ENCODE assay signal across 9 cellular contexts in the genomic region with DNA sequence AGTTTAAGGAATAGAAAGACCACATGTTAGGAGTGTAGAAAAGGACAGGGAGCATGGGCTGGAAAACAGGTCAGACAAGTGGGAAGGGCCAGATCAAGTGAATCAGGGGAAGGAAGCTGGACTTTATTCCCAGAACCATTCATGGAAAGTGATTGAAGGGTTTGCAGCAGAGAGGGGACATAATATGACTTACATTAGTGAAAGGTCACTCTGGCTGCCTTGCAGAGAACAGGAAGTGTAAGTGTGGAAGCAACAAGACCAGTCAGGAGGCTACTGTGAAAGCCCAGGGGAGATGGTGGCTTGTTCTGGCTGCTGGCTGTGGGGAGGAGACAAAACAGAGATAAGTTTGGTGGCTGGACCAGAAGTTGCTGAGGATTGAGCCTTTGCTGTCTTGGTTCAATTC.
DNase-seq lines count a peak whose midpoint lies in the region; ATAC-seq, FAIRE-seq and TF ChIP-seq lines count a peak whose summit lies in the region.
"Had no signal": no experiment of that assay in that cellular context is flagged by ENCODE, and none has a peak within 500 bp of the region (broad histone marks: within the 10 kb centered on the region; RNA-seq: fewer than 3 reads in every experiment).

No MANE protein-coding gene starts in this region.

- no peak overlapping the region for H2BK20ac ChIP-seq in H9 (ENCODE audit: low read depth, low read length, poor library complexity, severe bottlenecking)

- H2AK5ac ChIP-seq in H9 (ENCODE audit: insufficient read length, low read length): no peak overlapping the region

- no peaks in the 10 kb centered on the region for H3K79me2 ChIP-seq in HepG2 (ENCODE audit: insufficient read depth, low read length)
- H3K79me2 ChIP-seq in H9 (ENCODE audit: insufficient read depth, low read length): no peaks in the 10 kb centered on the region

- H3K36me3 ChIP-seq in RWPE2 (ENCODE audit: low read depth) (no peaks in the 10 kb centered on the region), HepG2 (replicated peaks in 1 of 2; ENCODE audit: control insufficient read depth in 1 of 2, insufficient read depth in 2 of 2, low read length in 2 of 2) (no peaks in the 10 kb centered on the region)

- no peak overlapping the region for H4K5ac ChIP-seq in H9 (ENCODE audit: insufficient read length, low read depth, low read length)

- H3K27me3 Mint-ChIP-seq in H9 (ENCODE audit: low read depth): peaks cover 2% of the 10 kb centered on the region; the same call in 1 of the 2 replicates

- no TSS peak for BruUV-seq in HepG2 (replicated peaks; lab: Mats Ljungman, UMichigan)

- H3T11ph ChIP-seq in H9 (ENCODE audit: low read length): no peak overlapping the region

- POLR2A ChIA-PET in HepG2 (lab: Yijun Ruan, JAX): interaction anchor here (0.5 to 2.4 kb wide), 6 partner anchors 14 to 213 kb away, joined by 3 to 21 read pairs (median 7); partner anchors contain the start of gene ARF6

- H3K23me2 ChIP-seq in H9 (ENCODE audit: insufficient read length, low read depth, low read length, poor library complexity, severe bottlenecking): no peaks in the 10 kb centered on the region

- H3K4me3 Mint-ChIP-seq in H9: no peak overlapping the region

- intact Hi-C loops in HepG2 (cut with micrococcal nuclease; ENCODE audit: unreplicated experiment): loop anchor here (2.0 to 10.0 kb wide), 2 partner anchors 14 to 58 kb away; no protein-coding TSS in a partner anchor

- H3K27ac Mint-ChIP-seq in H9: no peak overlapping the region; a peak in 1 of 7 replicates

- no peak overlapping the region for H3K18ac ChIP-seq in H9 (ENCODE audit: insufficient read length, low read depth, low read length)

- H2AFZ ChIP-seq in HepG2 (ENCODE audit: low read length): peak overlapping the region; percentile 97
- no peak overlapping the region for H2AFZ ChIP-seq in H9 (ENCODE audit: low read length)

- CTCF ChIA-PET in HepG2 (lab: Yijun Ruan, JAX; ENCODE audit: low intra/inter-chr PET ratio, low total read pairs): no interaction called here

- no peak overlapping the region for H3K23ac ChIP-seq in H9 (ENCODE audit: insufficient read length, low read depth, low read length)

- H3K4me1 Mint-ChIP-seq in H9: peaks cover 5 to 13% of the 10 kb centered on the region in 2 experiments

- H4K8ac ChIP-seq in H9 (replicated peaks; ENCODE audit: insufficient read length, low read depth, low read length): no peak overlapping the region

- FAIRE-seq in HepG2 (lab: Jason Lieb, UNC): peak; percentile 77

- H3K9me3 ChIP-seq in RWPE2 (ENCODE audit: severe bottlenecking) (no peaks in the 10 kb centered on the region), HepG2 (ENCODE audit: low read length) (no peaks in the 10 kb centered on the region), H9 (ENCODE audit: control insufficient read depth, low read depth, low read length) (no peaks in the 10 kb centered on the region)

- H3K9me3 Mint-ChIP-seq in H9: peaks cover 0 to 3% of the 10 kb centered on the region in 2 experiments; a peak in 3 of 5 replicates

- H2BK120ac ChIP-seq in H9 (ENCODE audit: low read depth, low read length, poor library complexity, severe bottlenecking): no peak overlapping the region

- H3K14ac ChIP-seq in H9 (ENCODE audit: insufficient read depth, low read length): no peak overlapping the region

- no peak overlapping the region for H3K56ac ChIP-seq in H9 (ENCODE audit: insufficient read length, low read depth, low read length)

- H3K4me2 ChIP-seq in HepG2 (ENCODE audit: low read depth, low read length) (peak overlapping the region; percentile 60), H9 (ENCODE audit: insufficient read depth, insufficient read length, low read length) (no peak overlapping the region)

- ATAC-seq in GM18907 (IDR thresholded peaks at IDR 0.05; ENCODE audit: unreplicated experiment) (peak; percentile 78), HG02759 (IDR thresholded peaks at IDR 0.05; ENCODE audit: unreplicated experiment) (peak; percentile 67), RWPE2 (ENCODE audit: low read depth) (0 out of 3 replicates have a peak, but pooled peaks have one; percentile 42), HepG2 (peak; percentile 76)
- ATAC-seq: Panc1 had no signal

- no peak for TF ChIP-seq RAD21 in HepG2 (CRISPR knock-in tag; IDR thresholded peaks at IDR 0.05)

- H3K79me1 ChIP-seq in H9 (ENCODE audit: insufficient read depth, low read depth, low read length, poor library complexity, severe bottlenecking): no peaks in the 10 kb centered on the region

- H3K9ac ChIP-seq in HepG2 (ENCODE audit: insufficient read depth, low read depth, low read length): peak overlapping the region; percentile 12
- no peak overlapping the region for H3K9ac ChIP-seq in H9 (ENCODE audit: extremely low read depth, insufficient read length, low read length)

- H4K20me1 ChIP-seq in HepG2 (ENCODE audit: insufficient read depth, low read length) (no peaks in the 10 kb centered on the region), H9 (ENCODE audit: control insufficient read depth, insufficient read depth, insufficient read length) (no peaks in the 10 kb centered on the region)

- TF ChIP-seq POLR2A in HepG2 (IDR thresholded peaks at IDR 0.05; ENCODE audit: insufficient read depth in 1 of 2, low read depth in 2 of 2, low read length in 2 of 2): no peak

- in situ Hi-C loops in HepG2 (cut with HindIII; ENCODE audit: extremely low pct_ligation_motif_present, low pct_unique_long_range_greater_than_20kb): no loop called here

- H3K27me3 ChIP-seq in RWPE2 (ENCODE audit: insufficient read depth, poor library complexity, severe bottlenecking) (no peaks in the 10 kb centered on the region), HepG2 (ENCODE audit: control insufficient read depth in 1 of 2, insufficient read depth in 2 of 2, low read length in 2 of 2) (no peaks in the 10 kb centered on the region; a peak in 2 of 5 replicates), H9 (ENCODE audit: insufficient read depth, low read length) (peaks cover 2% of the 10 kb centered on the region; the same call in 1 of the 2 replicates)

- H3K27ac ChIP-seq in RWPE2 (ENCODE audit: poor library complexity, severe bottlenecking) (no peak overlapping the region), HepG2 (ENCODE audit: extremely low read length, insufficient read depth, low read length) (peak overlapping the region; percentile 77), H9 (ENCODE audit: insufficient read length, low read depth, low read length) (no peak overlapping the region)

- no peak overlapping the region for H2BK12ac ChIP-seq in H9 (ENCODE audit: insufficient read length, low read depth, low read length)

- TF ChIP-seq EP300 in HepG2 (IDR thresholded peaks at IDR 0.05; ENCODE audit: low read depth in 2 of 2, low read length in 2 of 2): no peak
- no peak for TF ChIP-seq EP300 in HepG2 (CRISPR knock-in tag; IDR thresholded peaks at IDR 0.05; ENCODE audit: borderline replicate concordance)

- H3K4me3 ChIP-seq in RWPE2 (ENCODE audit: severe bottlenecking) (no peak overlapping the region), HepG2 (replicated peaks in 1 of 3; ENCODE audit: insufficient read depth in 1 of 3, low read depth in 2 of 3, low read length in 3 of 3) (peak overlapping the region in 2 of 3 experiments; percentile 17 to 19; a peak in 1 of 6 replicates)

- H2BK15ac ChIP-seq in H9 (ENCODE audit: low read depth, low read length): no peak overlapping the region

- no peak overlapping the region for H2BK5ac ChIP-seq in H9 (ENCODE audit: insufficient read length, low read length)

- no peak overlapping the region for H3K4ac ChIP-seq in H9 (ENCODE audit: low read depth, low read length)

- no peak overlapping the region for H4K91ac ChIP-seq in H9 (ENCODE audit: insufficient read length, low read depth, low read length)

- H3K4me1 ChIP-seq in RWPE2 (ENCODE audit: insufficient read depth, poor library complexity, severe bottlenecking): peaks cover 7% of the 10 kb centered on the region
- peaks cover 61% of the 10 kb centered on the region for H3K4me1 ChIP-seq in HepG2 (ENCODE audit: insufficient read depth, low read length)
- peaks cover 8% of the 10 kb centered on the region for H3K4me1 ChIP-seq in H9 (ENCODE audit: insufficient read depth, low read length)

- TF ChIP-seq CTCF in RWPE2 (IDR thresholded peaks at IDR 0.05; ENCODE audit: poor library complexity, severe bottlenecking) (no peak), HepG2 (CRISPR knock-in tag; IDR thresholded peaks at IDR 0.05) (no peak), H9 (conservative IDR thresholded peaks at IDR 0.05) (no peak)

- no peak for DNase-seq in RWPE2 (ENCODE audit: low spot score)
- peak; percentile 79 for DNase-seq in HepG2 (ENCODE audit: low spot score)
- no peak for DNase-seq in Ammon's horn (ENCODE audit: low spot score)
- DNase-seq in stimulated activated CD4-positive, alpha-beta T cell treated with anti-CD3 and anti-CD28 coated beads, Interleukin-1b, Interleukin-23, amount 100 ng/mL, for 48 hours: no peak
- no peak for DNase-seq in H9
- no peak for DNase-seq in KG1 (lab: John Stamatoyannopoulos, UW)

- H3K36me3 Mint-ChIP-seq in H9 (ENCODE audit: insufficient read depth in 1 of 3, low read depth in 3 of 3): peaks cover 0 to 3% (median 0%) of the 10 kb centered on the region in 3 experiments; a peak in 1 of 7 replicates

TF ChIP-seq in HepG2, 621 proteins besides CTCF, POLR2A, EP300 and RAD21 (continues in another document):
- peak; percentile 57; the same call in 1 of the 2 replicates for TF ChIP-seq SAP130 (CRISPR knock-in tag; IDR thresholded peaks at IDR 0.05; ENCODE audit: low read depth)
- TF ChIP-seq, protein P1, sequence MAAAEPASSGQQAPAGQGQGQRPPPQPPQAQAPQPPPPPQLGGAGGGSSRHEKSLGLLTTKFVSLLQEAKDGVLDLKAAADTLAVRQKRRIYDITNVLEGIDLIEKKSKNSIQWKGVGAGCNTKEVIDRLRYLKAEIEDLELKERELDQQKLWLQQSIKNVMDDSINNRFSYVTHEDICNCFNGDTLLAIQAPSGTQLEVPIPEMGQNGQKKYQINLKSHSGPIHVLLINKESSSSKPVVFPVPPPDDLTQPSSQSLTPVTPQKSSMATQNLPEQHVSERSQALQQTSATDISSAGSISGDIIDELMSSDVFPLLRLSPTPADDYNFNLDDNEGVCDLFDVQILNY (CRISPR knock-in tag; conservative IDR thresholded peaks at IDR 0.05): no peak
- no peak for TF ChIP-seq TAF15 (IDR thresholded peaks at IDR 0.05; ENCODE audit: low read depth, low read length, poor library complexity, severe bottlenecking)
- TF ChIP-seq DMAP1 (CRISPR knock-in tag; IDR thresholded peaks at IDR 0.05): 0 out of 2 replicates have a peak, but pooled peaks have one; percentile 24
- TF ChIP-seq CBFB (CRISPR knock-in tag; IDR thresholded peaks at IDR 0.05): no peak
- TF ChIP-seq CEBPB (IDR thresholded peaks at IDR 0.05; ENCODE audit: borderline replicate concordance, low read depth, low read length): no peak
- peak; percentile 73; the same call in 1 of the 2 replicates for TF ChIP-seq ZNF292 (CRISPR knock-in tag; IDR thresholded peaks at IDR 0.05; ENCODE audit: borderline replicate concordance, low read depth)
- TF ChIP-seq ATAD3A (CRISPR knock-in tag; IDR thresholded peaks at IDR 0.05): no peak
- no peak for TF ChIP-seq ZBTB42 (CRISPR knock-in tag; IDR thresholded peaks at IDR 0.05)
